In genomic region chrX:1483843-1484637, GRCh38 we compare ENCODE assay signal across 8 cellular contexts. TPM values are rescaled to one million over a fixed set of nuclear protein-coding genes. Genes with fewer than 3 reads are reported as not detected.
A peak's percentile ranks its signal among the peaks of the same experiment; 100 is the strongest.
DNase-seq lines count a peak whose midpoint lies in the region; ATAC-seq and TF ChIP-seq lines count a peak whose summit lies in the region.

No MANE protein-coding gene starts in this region.

- H2BK15ac ChIP-seq in neuronal stem cell (ENCODE audit: low read length) = no peak overlapping the region

- H3K36me3 ChIP-seq in DOHH2 (ENCODE audit: control insufficient read depth, low read length) (peaks cover 86% of the 10 kb centered on the region), neuronal stem cell (replicated peaks in 1 of 2; ENCODE audit: control insufficient read depth in 2 of 2, insufficient read depth in 2 of 2, low read length in 2 of 2) (no peaks in the 10 kb centered on the region)

- peak; percentile 61 for ATAC-seq in GM19455 (IDR thresholded peaks at IDR 0.05; ENCODE audit: unreplicated experiment)
- peak; percentile 40 for ATAC-seq in HG03139 (IDR thresholded peaks at IDR 0.05; ENCODE audit: unreplicated experiment)
- peak; percentile 25 for ATAC-seq in activated naive CD8-positive, alpha-beta T cell treated with anti-CD3 and anti-CD28 coated beads, Interleukin-2, amount 50 U/mL, for 24 hours

- H3K9me3 Mint-ChIP-seq in activated naive CD8-positive, alpha-beta T cell treated with anti-CD3 and anti-CD28 coated beads, Interleukin-2, amount 50 U/mL, for 24 hours = peaks cover 11% of the 10 kb centered on the region
- H3K9me3 Mint-ChIP-seq in HFFc6 = peaks cover 12% of the 10 kb centered on the region

- H3K4me1 Mint-ChIP-seq in activated naive CD8-positive, alpha-beta T cell treated with anti-CD3 and anti-CD28 coated beads, Interleukin-2, amount 50 U/mL, for 24 hours = peaks cover 53% of the 10 kb centered on the region
- H3K4me1 Mint-ChIP-seq in HFFc6 (ENCODE audit: low read depth) = peaks cover 9% of the 10 kb centered on the region

- H3K9me2 ChIP-seq in DOHH2 (replicated peaks; ENCODE audit: control insufficient read depth, low read length) = no peaks in the 10 kb centered on the region

- peak overlapping the region; percentile 65 for H3K4me2 ChIP-seq in DOHH2 (ENCODE audit: low read length)
- no peak overlapping the region for H3K4me2 ChIP-seq in neuronal stem cell (ENCODE audit: insufficient read depth, low read length, poor library complexity, severe bottlenecking)

- no peak overlapping the region for H3K14ac ChIP-seq in neuronal stem cell (ENCODE audit: low read length)

- peak overlapping the region; percentile 28 for H3K4me3 Mint-ChIP-seq in activated naive CD8-positive, alpha-beta T cell treated with anti-CD3 and anti-CD28 coated beads, Interleukin-2, amount 50 U/mL, for 24 hours
- no peak overlapping the region for H3K4me3 Mint-ChIP-seq in HFFc6

- H2BK5ac ChIP-seq in neuronal stem cell (ENCODE audit: low read length) = no peak overlapping the region

- H3K9me3 ChIP-seq in DOHH2 (ENCODE audit: control insufficient read depth, insufficient read depth, low read length) (peaks cover 3% of the 10 kb centered on the region; the same call in 1 of the 2 replicates), neuronal stem cell (replicated peaks in 1 of 2; ENCODE audit: control insufficient read depth in 2 of 2, insufficient read depth in 1 of 2, low read depth in 1 of 2, low read length in 2 of 2) (peaks cover 0 to 4% of the 10 kb centered on the region in 2 donors)

- peaks cover 95% of the 10 kb centered on the region for H3K4me1 ChIP-seq in DOHH2 (ENCODE audit: control insufficient read depth, low read length)
- H3K4me1 ChIP-seq in neuronal stem cell (ENCODE audit: control insufficient read depth in 2 of 2, insufficient read depth in 1 of 2, low read depth in 1 of 2, low read length in 2 of 2) = no peaks in the 10 kb centered on the region

- H3K79me2 ChIP-seq in DOHH2 (ENCODE audit: control insufficient read depth, low read length) = peaks cover 77% of the 10 kb centered on the region

- H3K27ac Mint-ChIP-seq in activated naive CD8-positive, alpha-beta T cell treated with anti-CD3 and anti-CD28 coated beads, Interleukin-2, amount 50 U/mL, for 24 hours = peak overlapping the region; percentile 70
- H3K27ac Mint-ChIP-seq in HFFc6 = no peak overlapping the region

- H2AFZ ChIP-seq in neuronal stem cell (ENCODE audit: low read length) = no peak overlapping the region

- H3K79me1 ChIP-seq in neuronal stem cell (ENCODE audit: low read depth, low read length) = no peaks in the 10 kb centered on the region

- H4K91ac ChIP-seq in neuronal stem cell (ENCODE audit: low read depth, low read length, poor library complexity) = no peak overlapping the region

- no peak overlapping the region for H4K8ac ChIP-seq in neuronal stem cell (ENCODE audit: low read depth, low read length)

- no peak overlapping the region for H2AK5ac ChIP-seq in neuronal stem cell (ENCODE audit: low read depth, low read length)

- H4K20me1 ChIP-seq in DOHH2 (ENCODE audit: control insufficient read depth, insufficient read depth, low read depth, low read length) = peaks cover 12% of the 10 kb centered on the region

- H3K9ac ChIP-seq in neuronal stem cell (ENCODE audit: low read depth, low read length, poor library complexity) = no peak overlapping the region

- peaks cover 83% of the 10 kb centered on the region for H3F3A ChIP-seq in DOHH2 (ENCODE audit: control insufficient read depth, insufficient read depth)

- H2BK120ac ChIP-seq in neuronal stem cell (ENCODE audit: low read depth, low read length) = no peak overlapping the region

- H3K27ac ChIP-seq in DOHH2 (ENCODE audit: low read depth, low read length) (peak overlapping the region; percentile 100), neuronal stem cell (replicated peaks; ENCODE audit: low read length) (no peak overlapping the region)

- peaks cover 29% of the 10 kb centered on the region for H3K36me3 Mint-ChIP-seq in activated naive CD8-positive, alpha-beta T cell treated with anti-CD3 and anti-CD28 coated beads, Interleukin-2, amount 50 U/mL, for 24 hours (ENCODE audit: low read depth)
- peaks cover 5% of the 10 kb centered on the region for H3K36me3 Mint-ChIP-seq in HFFc6 (ENCODE audit: low read depth)

- no peak overlapping the region for H3K4ac ChIP-seq in neuronal stem cell (ENCODE audit: low read length)

- no CpG with 5 or more reads among the region's 15 CpGs for WGBS in neuronal stem cell (ENCODE audit: extremely low coverage in 2 of 2, insufficient read length in 2 of 2, insufficient replicate concordance in 1 of 2), 2 donors

- peak; percentile 21 for DNase-seq in activated naive CD8-positive, alpha-beta T cell treated with anti-CD3 and anti-CD28 coated beads, Interleukin-2, amount 50 U/mL, for 24 hours
- no peak for DNase-seq in HFFc6
- DNase-seq in NCI-H2227 (lab: John Stamatoyannopoulos, UW; ENCODE audit: unreplicated experiment) = no peak
- no peak for DNase-seq in neuronal stem cell (ENCODE audit: low spot score)
- DNase-seq in occipital lobe (lab: John Stamatoyannopoulos, UW) = no peak

- H3K23ac ChIP-seq in neuronal stem cell (ENCODE audit: low read depth, low read length, poor library complexity) = no peak overlapping the region

- no peaks in the 10 kb centered on the region for H3K27me3 Mint-ChIP-seq in activated naive CD8-positive, alpha-beta T cell treated with anti-CD3 and anti-CD28 coated beads, Interleukin-2, amount 50 U/mL, for 24 hours
- H3K27me3 Mint-ChIP-seq in HFFc6 (ENCODE audit: insufficient read depth) = peaks cover 9% of the 10 kb centered on the region

- no peak overlapping the region for H3K18ac ChIP-seq in neuronal stem cell (ENCODE audit: low read length)

- H3K4me3 ChIP-seq in DOHH2 (ENCODE audit: low read length) = peak overlapping the region; percentile 47
- no peak overlapping the region for H3K4me3 ChIP-seq in neuronal stem cell (ENCODE audit: low read length in 2 of 2)

- H3K27me3 ChIP-seq in DOHH2 (ENCODE audit: control insufficient read depth, low read length) = no peaks in the 10 kb centered on the region
- H3K27me3 ChIP-seq in neuronal stem cell (ENCODE audit: control insufficient read depth in 3 of 3, insufficient read depth in 3 of 3, low read depth in 1 of 3, low read length in 3 of 3) = no peaks in the 10 kb centered on the region

- H2BK12ac ChIP-seq in neuronal stem cell (ENCODE audit: low read length) = no peak overlapping the region

- TF ChIP-seq CTCF in DOHH2 (IDR thresholded peaks at IDR 0.05; ENCODE audit: low read depth, low read length, poor library complexity, severe bottlenecking) = no peak
- no peak for TF ChIP-seq CTCF in HFFc6 (IDR thresholded peaks at IDR 0.05)

RNA-seq across cellular contexts. Expression of gene ASMTL, which starts 31.3 kb away (rescaled TPM):
- 10 to 100 TPM; 26.8 to 35.1 (median 32.8) TPM for total RNA-seq in HFFc6 (2021; fragmentation: NEBNext Ultra II Directional; extraction: Animal tissue kit (Norgen Biotek cat#: 25700))
- polyA plus RNA-seq in neuronal stem cell (2013, experiment 1 of 2) = 52.5 TPM
- 51.6 TPM for polyA plus RNA-seq in neuronal stem cell (2013, experiment 2 of 2)
- 11.1 TPM for total RNA-seq in occipital lobe

RNA-seq across cellular contexts. Expression of gene P2RY8, which starts 52.9 kb away (rescaled TPM):
- not detected for total RNA-seq in HFFc6 (2021; fragmentation: NEBNext Ultra II Directional; extraction: Animal tissue kit (Norgen Biotek cat#: 25700))
- 0.26 TPM for polyA plus RNA-seq in neuronal stem cell (2013, experiment 1 of 2)
- 0.29 TPM for polyA plus RNA-seq in neuronal stem cell (2013, experiment 2 of 2)
- 0.16 TPM for total RNA-seq in occipital lobe
